In the genomic region with DNA sequence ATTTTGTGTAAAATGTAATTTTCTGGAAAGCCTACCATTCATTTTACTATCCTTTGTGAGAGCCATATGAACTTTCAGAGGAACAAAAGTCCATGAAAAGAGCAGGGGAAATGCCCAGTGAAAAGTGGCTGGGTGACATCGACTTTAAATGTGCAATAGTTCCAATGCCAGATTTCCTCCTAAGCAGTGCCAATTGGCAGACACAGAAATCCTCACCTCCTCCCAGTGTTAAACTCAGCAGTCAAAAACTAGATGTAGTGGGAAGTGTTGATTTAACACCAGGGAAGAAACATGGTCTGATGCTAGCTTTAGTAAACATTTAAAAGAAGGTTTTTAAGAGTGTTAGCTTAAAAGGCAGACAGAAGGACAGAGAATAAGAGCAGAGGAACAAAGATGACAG, we compare ENCODE assay signal across 20 cellular contexts.
"Had no signal": no experiment of that assay in that cellular context is flagged by ENCODE, and none has a peak within 500 bp of the region (broad histone marks: within the 10 kb centered on the region; RNA-seq: fewer than 3 reads in every experiment).

No MANE protein-coding gene starts in this region.

- H3K9me3 ChIP-seq: colonic mucosa, gastroesophageal sphincter, lower lobe of right lung, psoas muscle, sigmoid colon, stomach, testis, tibial artery had no signal

- H3K4me1 ChIP-seq: colonic mucosa, foreskin keratinocyte, gastroesophageal sphincter, lower lobe of right lung, psoas muscle, sigmoid colon, stomach, testis, tibial artery had no signal

- DNase-seq: colonic mucosa; effector CD8-positive, alpha-beta T cell; endodermal cell; foreskin keratinocyte; immature natural killer cell; left ventricle myocardium superior; lower lobe of right lung; mesenchymal stem cell; naive thymus-derived CD4-positive, alpha-beta T cell; psoas muscle; right cardiac atrium; sigmoid colon; stimulated activated CD4-positive, alpha-beta T cell treated with anti-CD3 and anti-CD28 coated beads, Interleukin-2, amount 100 ng/mL, for 24 hours; stimulated activated CD4-positive, alpha-beta T cell treated with anti-CD3 and anti-CD28 coated beads, Interleukin-4, amount 100 ng/mL, for 24 hours; stimulated activated naive CD4-positive, alpha-beta T cell treated with Interleukin-2 at 50 U/mL for 16 hours; stomach; testis; tibial artery had no signal

- H3K27me3 ChIP-seq: colonic mucosa, foreskin keratinocyte, gastroesophageal sphincter, sigmoid colon, stomach, testis, tibial artery had no signal

- H3K36me3 ChIP-seq: colonic mucosa, gastroesophageal sphincter, lower lobe of right lung, sigmoid colon, stomach, tibial artery had no signal

- H3K27ac ChIP-seq: colonic mucosa, epithelial cell of prostate, foreskin keratinocyte, gastroesophageal sphincter, lower lobe of right lung, psoas muscle, sigmoid colon, stomach, testis, tibial artery had no signal

- H3K4me3 ChIP-seq: colonic mucosa, gastroesophageal sphincter, lower lobe of right lung, psoas muscle, sigmoid colon, stomach, testis, tibial artery had no signal
